In genomic region chr9:129887210-129888084, GRCh38 we compare ENCODE assay signal across 9 cellular contexts. TPM values are rescaled to one million over a fixed set of nuclear protein-coding genes. Genes with fewer than 3 reads are reported as not detected.
DNase-seq lines count a peak whose midpoint lies in the region; ATAC-seq and TF ChIP-seq lines count a peak whose summit lies in the region.
"Had no signal": no experiment of that assay in that cellular context is flagged by ENCODE, and none has a peak within 500 bp of the region (broad histone marks: within the 10 kb centered on the region; RNA-seq: fewer than 3 reads in every experiment).

No MANE protein-coding gene starts in this region.

- TF ChIP-seq EP300 in sigmoid colon (IDR thresholded peaks at IDR 0.05): no peak

- no peak for ATAC-seq in HG03469 (IDR thresholded peaks at IDR 0.05; ENCODE audit: unreplicated experiment)

- WGBS in sigmoid colon, 2 donors: 52 to 76% methylated on average over 24 of the region's 24 CpGs

- H3K27ac ChIP-seq in VCaP: peak overlapping the region; percentile 91; the same call in 1 of the 2 replicates
- peak overlapping the region; percentile 99 for H3K27ac ChIP-seq in effector memory CD4-positive, alpha-beta T cell (ENCODE audit: insufficient read depth, low read length, poor library complexity, severe bottlenecking)
- H3K27ac ChIP-seq in sigmoid colon: peak overlapping the region; percentile 79 to 88 (median 86)
- H3K27ac ChIP-seq: 22Rv1 had no signal

- peaks cover 77% of the 10 kb centered on the region for H3K4me1 ChIP-seq in effector memory CD4-positive, alpha-beta T cell (ENCODE audit: control insufficient read depth, insufficient read depth, low read length, poor library complexity, severe bottlenecking)
- H3K4me1 ChIP-seq in sigmoid colon: peaks cover 0 to 76% (median 75%) of the 10 kb centered on the region in 4 donors

- intact Hi-C loops in sigmoid colon (cut with DNase I): loop anchor here (5.0 to 10.0 kb wide), 4 partner anchors 45 to 447 kb away; no protein-coding TSS in a partner anchor

- peaks cover 1% of the 10 kb centered on the region for H3K36me3 ChIP-seq in effector memory CD4-positive, alpha-beta T cell (ENCODE audit: control insufficient read depth, insufficient read depth, low read length)
- peaks cover 4 to 27% (median 20%) of the 10 kb centered on the region in 4 donors for H3K36me3 ChIP-seq in sigmoid colon

- H3K27me3 ChIP-seq in effector memory CD4-positive, alpha-beta T cell (replicated peaks; ENCODE audit: control insufficient read depth, insufficient read depth, low read length, poor library complexity, severe bottlenecking): no peaks in the 10 kb centered on the region
- H3K27me3 ChIP-seq in sigmoid colon: no peaks in the 10 kb centered on the region

- H3K4me3 ChIP-seq in effector memory CD4-positive, alpha-beta T cell (ENCODE audit: insufficient read depth, low read depth, low read length, poor library complexity, severe bottlenecking): peak overlapping the region; percentile 46
- peak overlapping the region in 1 of 4 donors; percentile 2 for H3K4me3 ChIP-seq in sigmoid colon

- H3K9me3 ChIP-seq in effector memory CD4-positive, alpha-beta T cell (ENCODE audit: control insufficient read depth, low read length): no peaks in the 10 kb centered on the region
- H3K9me3 ChIP-seq in sigmoid colon: no peaks in the 10 kb centered on the region

- TF ChIP-seq CTCF in VCaP (conservative IDR thresholded peaks at IDR 0.05) (no peak), sigmoid colon (IDR thresholded peaks at IDR 0.05) (no peak)

- DNase-seq in NK-92 treated with Interleukin-12 subunit alpha and Interleukin-12 subunit beta, amount 100 ng/mL, for 24 hours (lab: John Stamatoyannopoulos, UW): peak; percentile 26
- DNase-seq in NK-92 (lab: John Stamatoyannopoulos, UW; ENCODE audit: unreplicated experiment) (no peak), sigmoid colon (no peak), NCI-H128 (lab: John Stamatoyannopoulos, UW; ENCODE audit: unreplicated experiment) (no peak), dedifferentiated amniotic fluid mesenchymal stem cell (ENCODE audit: extremely low spot score) (no peak)
- peak; percentile 69 to 72 (median 71) for DNase-seq in effector memory CD4-positive, alpha-beta T cell

- no peak for TF ChIP-seq POLR2A in sigmoid colon (IDR thresholded peaks at IDR 0.05)

RNA-seq across cellular contexts. Expression of gene USP20, which starts 52.2 kb away (rescaled TPM):
- total RNA-seq in sigmoid colon: 10 to 100 TPM; 17.5 to 52.1 (median 21.8) TPM
- polyA plus RNA-seq in sigmoid colon: 10 to 100 TPM in 1 of 3 donors, 1 to 10 TPM in 2; 7.9 to 26.7 (median 9.6) TPM

RNA-seq across cellular contexts. Expression of gene C9orf78, which starts 52.4 kb away (rescaled TPM):
- 100 to 1,000 TPM in 1 of 4 donors, 10 to 100 TPM in 3; 55.7 to 172 (median 66.0) TPM for total RNA-seq in sigmoid colon
- polyA plus RNA-seq in sigmoid colon: 10 to 100 TPM; 63.1 to 84.1 (median 74.9) TPM

Comparison
In these comparisons a context has a peak if more than half of its experiments do, and no peak if none do; other contexts are left out.
1. DNase-seq: peak in NK-92 treated with Interleukin-12 subunit alpha and Interleukin-12 subunit beta, amount 100 ng/mL, for 24 hours (single experiment) and effector memory CD4-positive, alpha-beta T cell (3 of 3); none in NK-92 (single experiment), sigmoid colon (single experiment), NCI-H128 (single experiment) and dedifferentiated amniotic fluid mesenchymal stem cell (single experiment).
2. Peak in every context shown above with its lines, with median percentiles within 50 percentile points of each other: H3K27ac ChIP-seq.